2 cellular contexts compared by ENCODE assay signal in the genomic region with DNA sequence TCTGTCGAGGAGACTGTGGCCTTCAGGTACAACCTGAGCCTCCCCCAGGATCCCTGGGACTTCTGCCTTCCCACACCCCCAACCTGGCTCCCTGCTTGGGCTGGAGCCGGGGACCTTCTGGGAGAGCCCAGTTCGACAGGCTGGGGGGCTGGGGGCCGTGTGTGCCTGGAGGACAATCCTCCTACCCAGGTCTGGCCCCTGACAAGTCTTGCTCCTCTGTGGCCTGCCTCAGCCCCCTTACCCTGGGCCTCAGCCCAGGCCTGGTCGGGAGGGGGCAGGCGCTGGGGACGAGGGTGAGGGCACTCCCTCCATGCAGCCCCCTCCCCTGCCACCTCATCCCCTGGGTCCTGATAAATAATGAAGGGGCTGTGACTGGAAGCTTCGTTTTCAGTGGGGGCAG.
TF ChIP-seq lines count a peak whose summit lies in the region.

No MANE protein-coding gene starts in this region.

TF ChIP-seq in HCT116, 20 proteins besides CTCF, POLR2A, EP300 and RAD21:
- TF ChIP-seq, protein P1, sequence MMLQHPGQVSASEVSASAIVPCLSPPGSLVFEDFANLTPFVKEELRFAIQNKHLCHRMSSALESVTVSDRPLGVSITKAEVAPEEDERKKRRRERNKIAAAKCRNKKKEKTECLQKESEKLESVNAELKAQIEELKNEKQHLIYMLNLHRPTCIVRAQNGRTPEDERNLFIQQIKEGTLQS (IDR thresholded peaks at IDR 0.05), result no peak
- TF ChIP-seq CBX3 (IDR thresholded peaks at IDR 0.05; ENCODE audit: low read depth), result no peak
- TF ChIP-seq JUND (IDR thresholded peaks at IDR 0.05), result no peak
- TF ChIP-seq ELF1 (IDR thresholded peaks at IDR 0.05; ENCODE audit: borderline replicate concordance, low read depth), result no peak
- no peak for TF ChIP-seq EGR1 (IDR thresholded peaks at IDR 0.05; ENCODE audit: low read depth)
- no peak for TF ChIP-seq CEBPB (IDR thresholded peaks at IDR 0.05; ENCODE audit: low read depth)
- TF ChIP-seq TCF7L2 (IDR thresholded peaks at IDR 0.05; ENCODE audit: borderline replicate concordance, extremely low read depth, insufficient read depth, insufficient read length), result no peak
- no peak; the same call in 1 of the 2 replicates for TF ChIP-seq POLR2AphosphoS5 (IDR thresholded peaks at IDR 0.05; ENCODE audit: low read depth, low read length)
- TF ChIP-seq ZFX (IDR thresholded peaks at IDR 0.05), result no peak
- TF ChIP-seq, protein P2, sequence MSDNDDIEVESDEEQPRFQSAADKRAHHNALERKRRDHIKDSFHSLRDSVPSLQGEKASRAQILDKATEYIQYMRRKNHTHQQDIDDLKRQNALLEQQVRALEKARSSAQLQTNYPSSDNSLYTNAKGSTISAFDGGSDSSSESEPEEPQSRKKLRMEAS (IDR thresholded peaks at IDR 0.05), result no peak

TF ChIP-seq in K562, 482 proteins besides CTCF, POLR2A, EP300 and RAD21:
- TF ChIP-seq MYBL2 (IDR thresholded peaks at IDR 0.05; ENCODE audit: low read depth) (no peak), MYBL2 (CRISPR knock-in tag; IDR thresholded peaks at IDR 0.05; ENCODE audit: borderline replicate concordance) (no peak), ZNF384 (IDR thresholded peaks at IDR 0.05; ENCODE audit: low read depth, low read length) (no peak), GABPA (tag; conservative IDR thresholded peaks at IDR 0.05; ENCODE audit: low read depth) (no peak), POLR2G (IDR thresholded peaks at IDR 0.05; ENCODE audit: low read depth, low read length) (peak; percentile 56), POLR2AphosphoS2 (IDR thresholded peaks at IDR 0.05; ENCODE audit: low read length) (no peak)
- TF ChIP-seq, protein P3, sequence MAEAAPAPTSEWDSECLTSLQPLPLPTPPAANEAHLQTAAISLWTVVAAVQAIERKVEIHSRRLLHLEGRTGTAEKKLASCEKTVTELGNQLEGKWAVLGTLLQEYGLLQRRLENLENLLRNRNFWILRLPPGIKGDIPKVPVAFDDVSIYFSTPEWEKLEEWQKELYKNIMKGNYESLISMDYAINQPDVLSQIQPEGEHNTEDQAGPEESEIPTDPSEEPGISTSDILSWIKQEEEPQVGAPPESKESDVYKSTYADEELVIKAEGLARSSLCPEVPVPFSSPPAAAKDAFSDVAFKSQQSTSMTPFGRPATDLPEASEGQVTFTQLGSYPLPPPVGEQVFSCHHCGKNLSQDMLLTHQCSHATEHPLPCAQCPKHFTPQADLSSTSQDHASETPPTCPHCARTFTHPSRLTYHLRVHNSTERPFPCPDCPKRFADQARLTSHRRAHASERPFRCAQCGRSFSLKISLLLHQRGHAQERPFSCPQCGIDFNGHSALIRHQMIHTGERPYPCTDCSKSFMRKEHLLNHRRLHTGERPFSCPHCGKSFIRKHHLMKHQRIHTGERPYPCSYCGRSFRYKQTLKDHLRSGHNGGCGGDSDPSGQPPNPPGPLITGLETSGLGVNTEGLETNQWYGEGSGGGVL (CRISPR knock-in tag; IDR thresholded peaks at IDR 0.05), result no peak
